Comparison of ENCODE assay signal across 33 cellular contexts in the genomic region with DNA sequence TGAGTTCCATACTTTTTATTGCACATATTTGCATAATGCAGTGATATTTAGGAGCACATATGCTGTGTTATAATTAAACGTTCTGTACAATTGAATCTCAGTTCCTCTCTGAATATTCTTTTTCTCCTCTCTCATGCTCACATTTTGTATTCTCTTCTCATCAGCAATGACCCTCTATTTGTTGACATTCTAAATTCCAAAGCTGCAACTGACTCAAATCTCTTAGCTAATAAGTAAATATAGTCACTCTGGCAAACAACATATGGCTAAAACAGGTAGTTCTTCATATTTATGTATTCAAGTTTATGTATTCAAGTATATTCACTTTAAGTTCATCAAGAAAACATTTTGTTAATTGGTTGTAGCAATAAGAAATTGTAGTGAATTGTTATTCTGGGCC.
"Had no signal": no experiment of that assay in that cellular context is flagged by ENCODE, and none has a peak within 500 bp of the region (broad histone marks: within the 10 kb centered on the region; RNA-seq: fewer than 3 reads in every experiment).

No MANE protein-coding gene starts in this region.

- FAIRE-seq: astrocyte had no signal

- H3K4me3 ChIP-seq: adrenal gland, ascending aorta, body of pancreas, breast epithelium, cardiac muscle cell had no signal

- H3K36me3 ChIP-seq: adrenal gland, ascending aorta, brain microvascular endothelial cell, breast epithelium, cardiac muscle cell had no signal

- H3K9me3 ChIP-seq: adrenal gland, ascending aorta, body of pancreas, breast epithelium had no signal

- ATAC-seq: activated naive CD4-positive, alpha-beta T cell treated with anti-CD3 and anti-CD28 coated beads, Interleukin-2, amount 50 U/mL, for 72 hours; activated naive CD8-positive, alpha-beta T cell treated with anti-CD3 and anti-CD28 coated beads, Interleukin-2, amount 50 U/mL, for 24 hours; activated T-cell treated with anti-CD3 and anti-CD28 coated beads, Interleukin-2, amount 50 U/mL, for 4 hours; activated T-cell treated with anti-CD3 and anti-CD28 coated beads, Interleukin-2, amount 50 U/mL, for 72 hours; activated T-helper 17 cell treated with anti-CD3 and anti-CD28 coated beads, Interleukin-2, amount 50 U/mL, for 72 hours; body of pancreas had no signal

- H3K27ac ChIP-seq: adrenal gland, ascending aorta, body of pancreas, brain microvascular endothelial cell, breast epithelium, cardiac muscle cell had no signal

- H3K27me3 ChIP-seq: adrenal gland, ascending aorta, body of pancreas, brain microvascular endothelial cell, breast epithelium had no signal

- DNase-seq: activated effector memory CD4-positive, alpha-beta T cell treated with anti-CD3 and anti-CD28 coated beads, Interleukin-2, amount 50 U/mL, for 16 hours; activated effector memory CD4-positive, alpha-beta T cell treated with Interleukin-2 at 50 U/mL for 16 hours; activated gamma-delta T cell; activated gamma-delta T cell treated with Interleukin-2 at 50 U/mL for 16 hours; activated naive CD4-positive, alpha-beta T cell; activated naive CD4-positive, alpha-beta T cell treated with anti-CD3 and anti-CD28 coated beads for 36 hours; activated naive CD4-positive, alpha-beta T cell treated with anti-CD3 and anti-CD28 coated beads, Interleukin-2, amount 10 ng/mL, durations not matched to agents 7 days and 5 days; activated naive CD4-positive, alpha-beta T cell treated with anti-CD3 and anti-CD28 coated beads, Interleukin-2, amount 50 U/mL, for 16 hours; activated naive CD4-positive, alpha-beta T cell treated with Interleukin-2 at 50 U/mL for 16 hours; activated naive CD8-positive, alpha-beta T cell treated with anti-CD3 and anti-CD28 coated beads for 36 hours; activated naive CD8-positive, alpha-beta T cell treated with anti-CD3 and anti-CD28 coated beads, Interleukin-2, amount 10 ng/mL, durations not matched to agents 7 days and 5 days; activated naive CD8-positive, alpha-beta T cell treated with anti-CD3 and anti-CD28 coated beads, Interleukin-2, amount 50 U/mL, for 24 hours; activated T-cell treated with anti-CD3 and anti-CD28 coated beads, Interleukin-2, amount 50 U/mL, for 1 hour; activated T-cell treated with anti-CD3 and anti-CD28 coated beads, Interleukin-2, amount 50 U/mL, for 24 hours; activated T-cell treated with anti-CD3 and anti-CD28 coated beads, Interleukin-2, amount 50 U/mL, for 4 hours; activated T-cell treated with anti-CD3 and anti-CD28 coated beads, Interleukin-2, amount 50 U/mL, for 48 hours; activated T-cell treated with anti-CD3 and anti-CD28 coated beads, Interleukin-2, amount 50 U/mL, for 72 hours; adrenal gland; amniotic stem cell; amygdala; anterior cingulate cortex; aorta; body of pancreas; brain microvascular endothelial cell; caudate nucleus; central memory CD4-positive, alpha-beta T cell; cerebellar nuclear complex had no signal

- H3K4me1 ChIP-seq: adrenal gland, ascending aorta, body of pancreas, breast epithelium had no signal
